In the genomic region with DNA sequence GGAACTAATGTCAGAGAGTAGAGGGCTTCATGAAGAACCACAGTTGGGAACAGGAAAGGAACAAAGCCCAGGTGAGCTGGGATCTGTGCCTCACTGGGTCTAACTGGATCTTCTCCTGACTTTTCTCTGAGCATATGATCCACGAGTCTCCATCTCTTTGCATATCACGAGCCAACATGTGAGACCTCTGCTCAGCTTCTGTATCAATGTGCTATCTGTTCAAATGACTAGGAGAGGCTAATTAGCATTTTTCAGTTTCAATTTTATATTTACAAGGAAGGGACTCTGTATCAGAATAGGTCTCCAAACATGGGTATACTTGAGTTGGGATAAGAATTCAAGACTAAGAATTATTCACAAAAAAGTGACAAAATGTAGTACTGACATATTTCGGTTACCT, we compare ENCODE assay signal across 24 cellular contexts.
DNase-seq lines count a peak whose midpoint lies in the region; ATAC-seq, FAIRE-seq and TF ChIP-seq lines count a peak whose summit lies in the region.
"Had no signal": no experiment of that assay in that cellular context is flagged by ENCODE, and none has a peak within 500 bp of the region (broad histone marks: within the 10 kb centered on the region; RNA-seq: fewer than 3 reads in every experiment).

No MANE protein-coding gene starts in this region.

- no TSS peak for BruUV-seq in GM12878 (replicated peaks; lab: Mats Ljungman, UMichigan)

- H3K9ac ChIP-seq in OCI-LY3 (ENCODE audit: low read length): no peak overlapping the region
- H3K9ac ChIP-seq in GM12878 (ENCODE audit: control insufficient read depth, insufficient read depth, low read length): no peak overlapping the region
- H3K9ac ChIP-seq: BLaER1 had no signal

- SMC1A ChIA-PET in GM12878 (lab: Charles Lee; ENCODE audit: uncharacterized antibody, unreplicated experiment): no interaction called here

- no peak for TF ChIP-seq EP300 in GM12878 (IDR thresholded peaks at IDR 0.05; ENCODE audit: borderline replicate concordance in 1 of 2, control insufficient read depth in 1 of 2, low read depth in 2 of 2, low read length in 2 of 2)

- no peak overlapping the region for H3K27ac ChIP-seq in OCI-LY3 (ENCODE audit: low read length)
- H3K27ac ChIP-seq in GM12878 (ENCODE audit: control insufficient read depth, insufficient read depth): no peak overlapping the region
- H3K27ac ChIP-seq: BLaER1 had no signal

- no peak for TF ChIP-seq POLR2A in GM12878 (IDR thresholded peaks at IDR 0.05; ENCODE audit: low read depth, low read length)

- FAIRE-seq in GM12878 (lab: Jason Lieb, UNC): no peak
- FAIRE-seq: A204.1, D721Med, G401.6, GM12892, GM19239 had no signal

- POLR2A ChIA-PET in GM12878 (lab: Charles Lee): no interaction called here

- H3K9me3 ChIP-seq in OCI-LY3 (ENCODE audit: insufficient read depth, low read length) (no peaks in the 10 kb centered on the region), GM12878 (replicated peaks; ENCODE audit: control insufficient read depth, insufficient read depth, low read length) (no peaks in the 10 kb centered on the region)
- H3K9me3 ChIP-seq: BE2C, BLaER1, Caco-2 had no signal

- H3K79me2 ChIP-seq in OCI-LY3 (ENCODE audit: low read length) (no peaks in the 10 kb centered on the region), GM12878 (ENCODE audit: control insufficient read depth, insufficient read depth, low read length) (no peaks in the 10 kb centered on the region)

- CTCF ChIA-PET in GM12878 (lab: Yijun Ruan, JAX): no interaction called here

- TF ChIP-seq RAD21 in GM12878 (IDR thresholded peaks at IDR 0.05; ENCODE audit: insufficient read depth, low read depth, low read length): no peak

- WGBS in GM12878 (ENCODE audit: insufficient coverage, insufficient replicate concordance, low lambda C conversion rate, missing lambda C conversion rate): 17% methylated on average over 3 of the region's 3 CpGs

- H3K36me3 ChIP-seq in OCI-LY3 (replicated peaks; ENCODE audit: low read depth, low read length): no peaks in the 10 kb centered on the region
- no peaks in the 10 kb centered on the region for H3K36me3 ChIP-seq in GM12878 (ENCODE audit: control insufficient read depth in 2 of 2, insufficient read depth in 2 of 2, low read length in 1 of 2)
- H3K36me3 ChIP-seq: BE2C, BLaER1 had no signal

- H3K27me3 ChIP-seq in OCI-LY3 (ENCODE audit: low read depth, low read length): no peaks in the 10 kb centered on the region
- no peaks in the 10 kb centered on the region for H3K27me3 ChIP-seq in GM12878 (replicated peaks in 1 of 2; ENCODE audit: control insufficient read depth in 2 of 2, insufficient read depth in 2 of 2, low read length in 1 of 2)
- H3K27me3 ChIP-seq: BE2C, BLaER1 had no signal

- RAD21 ChIA-PET in GM12878 (lab: Charles Lee; ENCODE audit: unreplicated experiment): no interaction called here

- ATAC-seq in HG02885 (IDR thresholded peaks at IDR 0.05; ENCODE audit: poor library complexity, unreplicated experiment) (peak; percentile 63), GM12878 (peak; percentile 56), GM19328 (IDR thresholded peaks at IDR 0.05; ENCODE audit: unreplicated experiment) (no peak)

- H3K4me3 ChIP-seq in OCI-LY3 (ENCODE audit: low read length): no peak overlapping the region
- no peak overlapping the region for H3K4me3 ChIP-seq in GM12878
- H3K4me3 ChIP-seq: BLaER1 had no signal

- peak overlapping the region; percentile 4; the same call in 1 of the 2 replicates for H3K4me2 ChIP-seq in OCI-LY3 (ENCODE audit: low read length)
- H3K4me2 ChIP-seq in GM12878 (ENCODE audit: control insufficient read depth, insufficient read depth): no peak overlapping the region
- H3K4me2 ChIP-seq: BLaER1 had no signal

- no peak for TF ChIP-seq CTCF in OCI-LY3 (IDR thresholded peaks at IDR 0.05; ENCODE audit: low read depth, low read length)
- no peak for TF ChIP-seq CTCF in GM12878 (IDR thresholded peaks at IDR 0.05 in 2 of 3, conservative IDR thresholded peaks at IDR 0.05 in 1 of 3; ENCODE audit: control insufficient read depth in 2 of 3, extremely low read depth in 1 of 3, insufficient read depth in 1 of 3, low read depth in 3 of 3, low read length in 3 of 3)

- H4K20me1 ChIP-seq in OCI-LY3 (ENCODE audit: insufficient read depth, low read length): no peaks in the 10 kb centered on the region
- H4K20me1 ChIP-seq in GM12878 (ENCODE audit: control insufficient read depth, insufficient read depth): no peaks in the 10 kb centered on the region
- H4K20me1 ChIP-seq: BLaER1 had no signal

- H3K4me1 ChIP-seq in OCI-LY3 (ENCODE audit: low read length) (no peaks in the 10 kb centered on the region), GM12878 (ENCODE audit: control insufficient read depth, insufficient read depth, low read length) (no peaks in the 10 kb centered on the region)
- H3K4me1 ChIP-seq: BE2C, BLaER1, Caco-2 had no signal

- H2AFZ ChIP-seq in OCI-LY3 (ENCODE audit: low read depth, low read length) (no peak overlapping the region), GM12878 (ENCODE audit: control insufficient read depth, low read depth, low read length) (no peak overlapping the region)

- in situ Hi-C loops in GM12878 (cut with MboI): no loop called here

- intact Hi-C loops in GM12878 (cut with micrococcal nuclease; ENCODE audit: unreplicated experiment): no loop called here

- DNase-seq in GM12878 (ENCODE audit: low read depth, low spot score) (no peak), foreskin melanocyte (peak; percentile 82), NCI-H2029 treated with DMSO at 0.1 percent for 48 hours (lab: John Stamatoyannopoulos, UW) (no peak), HK-2 (ENCODE audit: unreplicated experiment) (no peak)
- no peak for DNase-seq in activated CD4-positive, alpha-beta T cell treated with anti-CD3 and anti-CD28 coated beads for 48 hours
- DNase-seq: 8988T; BE2C; C1 segment of cervical spinal cord; Caco-2; Calu3; CD4-positive, alpha-beta memory T cell; CD4-positive, CD25-positive, alpha-beta regulatory T cell; CD8-positive, alpha-beta memory T cell; DMS79 treated with DMSO at 0.1 percent for 48 hours; GF-D8 had no signal

TF ChIP-seq in GM12878, 131 proteins besides CTCF, POLR2A, EP300 and RAD21:
- TF ChIP-seq RELA (IDR thresholded peaks at IDR 0.05; ENCODE audit: borderline replicate concordance, partially characterized antibody) (no peak), BHLHE40 (IDR thresholded peaks at IDR 0.05; ENCODE audit: borderline replicate concordance in 1 of 2, low read depth in 2 of 2, low read length in 1 of 2) (0 out of 4 replicates have a peak, but pooled peaks of 1 of the 2 experiments have one; percentile 20), IRF4 (IDR thresholded peaks at IDR 0.05; ENCODE audit: low read depth, low read length) (no peak)
